Comparison of ENCODE assay signal across 1 cellular context in the genomic region with DNA sequence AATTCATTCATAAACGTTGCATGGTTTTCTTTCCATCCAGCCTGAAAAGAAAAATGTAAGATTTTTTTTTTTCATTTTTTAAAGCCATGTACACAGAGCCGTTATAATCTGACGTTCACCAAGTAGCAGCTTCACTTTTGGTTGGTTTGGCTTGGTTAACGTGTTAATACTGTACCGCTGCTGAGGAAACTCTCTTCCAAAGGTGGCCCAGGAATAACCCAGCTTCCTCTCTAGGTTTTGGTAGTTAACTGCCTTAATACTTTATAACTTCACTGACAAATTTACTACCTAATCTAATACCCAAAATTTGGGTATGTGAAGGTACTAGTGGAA.
TF ChIP-seq lines count a peak whose summit lies in the region.

No MANE protein-coding gene starts in this region.

TF ChIP-seq in GM23338, 12 proteins besides CTCF, POLR2A, EP300 and RAD21 (continued from another document):
- TF ChIP-seq, protein P1, sequence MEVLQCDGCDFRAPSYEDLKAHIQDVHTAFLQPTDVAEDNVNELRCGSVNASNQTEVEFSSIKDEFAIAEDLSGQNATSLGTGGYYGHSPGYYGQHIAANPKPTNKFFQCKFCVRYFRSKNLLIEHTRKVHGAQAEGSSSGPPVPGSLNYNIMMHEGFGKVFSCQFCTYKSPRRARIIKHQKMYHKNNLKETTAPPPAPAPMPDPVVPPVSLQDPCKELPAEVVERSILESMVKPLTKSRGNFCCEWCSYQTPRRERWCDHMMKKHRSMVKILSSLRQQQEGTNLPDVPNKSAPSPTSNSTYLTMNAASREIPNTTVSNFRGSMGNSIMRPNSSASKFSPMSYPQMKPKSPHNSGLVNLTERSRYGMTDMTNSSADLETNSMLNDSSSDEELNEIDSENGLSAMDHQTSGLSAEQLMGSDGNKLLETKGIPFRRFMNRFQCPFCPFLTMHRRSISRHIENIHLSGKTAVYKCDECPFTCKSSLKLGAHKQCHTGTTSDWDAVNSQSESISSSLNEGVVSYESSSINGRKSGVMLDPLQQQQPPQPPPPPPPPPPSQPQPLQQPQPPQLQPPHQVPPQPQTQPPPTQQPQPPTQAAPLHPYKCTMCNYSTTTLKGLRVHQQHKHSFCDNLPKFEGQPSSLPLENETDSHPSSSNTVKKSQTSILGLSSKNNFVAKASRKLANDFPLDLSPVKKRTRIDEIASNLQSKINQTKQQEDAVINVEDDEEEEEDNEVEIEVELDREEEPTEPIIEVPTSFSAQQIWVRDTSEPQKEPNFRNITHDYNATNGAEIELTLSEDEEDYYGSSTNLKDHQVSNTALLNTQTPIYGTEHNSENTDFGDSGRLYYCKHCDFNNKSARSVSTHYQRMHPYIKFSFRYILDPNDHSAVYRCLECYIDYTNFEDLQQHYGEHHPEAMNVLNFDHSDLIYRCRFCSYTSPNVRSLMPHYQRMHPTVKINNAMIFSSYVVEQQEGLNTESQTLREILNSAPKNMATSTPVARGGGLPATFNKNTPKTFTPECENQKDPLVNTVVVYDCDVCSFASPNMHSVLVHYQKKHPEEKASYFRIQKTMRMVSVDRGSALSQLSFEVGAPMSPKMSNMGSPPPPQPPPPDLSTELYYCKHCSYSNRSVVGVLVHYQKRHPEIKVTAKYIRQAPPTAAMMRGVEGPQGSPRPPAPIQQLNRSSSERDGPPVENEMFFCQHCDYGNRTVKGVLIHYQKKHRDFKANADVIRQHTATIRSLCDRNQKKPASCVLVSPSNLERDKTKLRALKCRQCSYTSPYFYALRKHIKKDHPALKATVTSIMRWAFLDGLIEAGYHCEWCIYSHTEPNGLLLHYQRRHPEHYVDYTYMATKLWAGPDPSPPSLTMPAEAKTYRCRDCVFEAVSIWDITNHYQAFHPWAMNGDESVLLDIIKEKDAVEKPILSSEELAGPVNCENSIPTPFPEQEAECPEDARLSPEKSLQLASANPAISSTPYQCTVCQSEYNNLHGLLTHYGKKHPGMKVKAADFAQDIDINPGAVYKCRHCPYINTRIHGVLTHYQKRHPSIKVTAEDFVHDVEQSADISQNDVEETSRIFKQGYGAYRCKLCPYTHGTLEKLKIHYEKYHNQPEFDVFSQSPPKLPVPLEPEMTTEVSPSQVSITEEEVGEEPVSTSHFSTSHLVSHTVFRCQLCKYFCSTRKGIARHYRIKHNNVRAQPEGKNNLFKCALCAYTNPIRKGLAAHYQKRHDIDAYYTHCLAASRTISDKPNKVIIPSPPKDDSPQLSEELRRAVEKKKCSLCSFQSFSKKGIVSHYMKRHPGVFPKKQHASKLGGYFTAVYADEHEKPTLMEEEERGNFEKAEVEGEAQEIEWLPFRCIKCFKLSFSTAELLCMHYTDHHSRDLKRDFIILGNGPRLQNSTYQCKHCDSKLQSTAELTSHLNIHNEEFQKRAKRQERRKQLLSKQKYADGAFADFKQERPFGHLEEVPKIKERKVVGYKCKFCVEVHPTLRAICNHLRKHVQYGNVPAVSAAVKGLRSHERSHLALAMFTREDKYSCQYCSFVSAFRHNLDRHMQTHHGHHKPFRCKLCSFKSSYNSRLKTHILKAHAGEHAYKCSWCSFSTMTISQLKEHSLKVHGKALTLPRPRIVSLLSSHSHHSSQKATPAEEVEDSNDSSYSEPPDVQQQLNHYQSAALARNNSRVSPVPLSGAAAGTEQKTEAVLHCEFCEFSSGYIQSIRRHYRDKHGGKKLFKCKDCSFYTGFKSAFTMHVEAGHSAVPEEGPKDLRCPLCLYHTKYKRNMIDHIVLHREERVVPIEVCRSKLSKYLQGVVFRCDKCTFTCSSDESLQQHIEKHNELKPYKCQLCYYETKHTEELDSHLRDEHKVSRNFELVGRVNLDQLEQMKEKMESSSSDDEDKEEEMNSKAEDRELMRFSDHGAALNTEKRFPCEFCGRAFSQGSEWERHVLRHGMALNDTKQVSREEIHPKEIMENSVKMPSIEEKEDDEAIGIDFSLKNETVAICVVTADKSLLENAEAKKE (CRISPR knock-in tag; IDR thresholded peaks at IDR 0.05) = no peak
- TF ChIP-seq EZH2phosphoT487 (IDR thresholded peaks at IDR 0.05; ENCODE audit: unreplicated experiment) (no peak), CREB1 (CRISPR knock-in tag; IDR thresholded peaks at IDR 0.05; ENCODE audit: low read depth) (no peak), EZH2 (IDR thresholded peaks at IDR 0.05; ENCODE audit: low read depth, unreplicated experiment) (no peak), ZNF114 (CRISPR knock-in tag; IDR thresholded peaks at IDR 0.05) (no peak)
- TF ChIP-seq, protein P2, sequence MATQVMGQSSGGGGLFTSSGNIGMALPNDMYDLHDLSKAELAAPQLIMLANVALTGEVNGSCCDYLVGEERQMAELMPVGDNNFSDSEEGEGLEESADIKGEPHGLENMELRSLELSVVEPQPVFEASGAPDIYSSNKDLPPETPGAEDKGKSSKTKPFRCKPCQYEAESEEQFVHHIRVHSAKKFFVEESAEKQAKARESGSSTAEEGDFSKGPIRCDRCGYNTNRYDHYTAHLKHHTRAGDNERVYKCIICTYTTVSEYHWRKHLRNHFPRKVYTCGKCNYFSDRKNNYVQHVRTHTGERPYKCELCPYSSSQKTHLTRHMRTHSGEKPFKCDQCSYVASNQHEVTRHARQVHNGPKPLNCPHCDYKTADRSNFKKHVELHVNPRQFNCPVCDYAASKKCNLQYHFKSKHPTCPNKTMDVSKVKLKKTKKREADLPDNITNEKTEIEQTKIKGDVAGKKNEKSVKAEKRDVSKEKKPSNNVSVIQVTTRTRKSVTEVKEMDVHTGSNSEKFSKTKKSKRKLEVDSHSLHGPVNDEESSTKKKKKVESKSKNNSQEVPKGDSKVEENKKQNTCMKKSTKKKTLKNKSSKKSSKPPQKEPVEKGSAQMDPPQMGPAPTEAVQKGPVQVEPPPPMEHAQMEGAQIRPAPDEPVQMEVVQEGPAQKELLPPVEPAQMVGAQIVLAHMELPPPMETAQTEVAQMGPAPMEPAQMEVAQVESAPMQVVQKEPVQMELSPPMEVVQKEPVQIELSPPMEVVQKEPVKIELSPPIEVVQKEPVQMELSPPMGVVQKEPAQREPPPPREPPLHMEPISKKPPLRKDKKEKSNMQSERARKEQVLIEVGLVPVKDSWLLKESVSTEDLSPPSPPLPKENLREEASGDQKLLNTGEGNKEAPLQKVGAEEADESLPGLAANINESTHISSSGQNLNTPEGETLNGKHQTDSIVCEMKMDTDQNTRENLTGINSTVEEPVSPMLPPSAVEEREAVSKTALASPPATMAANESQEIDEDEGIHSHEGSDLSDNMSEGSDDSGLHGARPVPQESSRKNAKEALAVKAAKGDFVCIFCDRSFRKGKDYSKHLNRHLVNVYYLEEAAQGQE (IDR thresholded peaks at IDR 0.05; ENCODE audit: unreplicated experiment) = no peak
